In the genomic region with DNA sequence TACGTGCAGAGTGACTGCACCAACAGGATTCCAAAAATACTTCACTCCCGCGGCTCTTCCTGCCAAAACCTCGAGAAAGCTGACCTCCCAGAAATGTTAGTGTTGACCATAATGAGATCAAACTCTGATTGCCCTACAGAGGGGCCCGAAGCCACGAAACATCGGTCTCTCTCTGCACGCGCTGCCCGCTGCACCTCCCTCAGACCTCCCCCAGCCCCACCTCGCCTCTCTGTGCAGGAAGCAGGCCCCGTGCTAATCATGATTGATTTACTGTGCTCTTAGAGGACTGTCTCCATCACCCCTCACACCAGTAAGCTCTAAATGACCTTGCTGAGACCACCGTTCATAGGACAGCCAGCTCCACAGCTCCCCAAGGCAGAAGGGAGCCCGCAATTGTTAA, we compare ENCODE assay signal across 21 cellular contexts.
DNase-seq lines count a peak whose midpoint lies in the region; ATAC-seq and TF ChIP-seq lines count a peak whose summit lies in the region.
"Had no signal": no experiment of that assay in that cellular context is flagged by ENCODE, and none has a peak within 500 bp of the region (broad histone marks: within the 10 kb centered on the region; RNA-seq: fewer than 3 reads in every experiment).

No MANE protein-coding gene starts in this region.

- H3K4me1 Mint-ChIP-seq in osteocyte (ENCODE audit: unreplicated experiment) (no peaks in the 10 kb centered on the region), CD14-positive monocyte (no peaks in the 10 kb centered on the region)

- H3K27me3 Mint-ChIP-seq in osteocyte (ENCODE audit: unreplicated experiment), result no peaks in the 10 kb centered on the region
- peaks cover 2 to 4% (median 2%) of the 10 kb centered on the region in 3 donors for H3K27me3 Mint-ChIP-seq in CD14-positive monocyte (ENCODE audit: low read depth in 3 of 3)

- no peaks in the 10 kb centered on the region for H3K9me3 ChIP-seq in WERI-Rb-1 (ENCODE audit: severe bottlenecking)
- H3K9me3 ChIP-seq: A549, BLaER1 had no signal

- H3K27ac ChIP-seq in WERI-Rb-1, result 0 out of 2 replicates have a peak overlapping the region, but pooled peaks have one; percentile 4
- H3K27ac ChIP-seq: 22Rv1, A549, BLaER1 had no signal

- peak; percentile 56 for DNase-seq in NCI-H748 (lab: John Stamatoyannopoulos, UW; ENCODE audit: unreplicated experiment)
- DNase-seq in NCI-H748 treated with DMSO at 0.1 percent for 48 hours (lab: John Stamatoyannopoulos, UW), result no peak
- DNase-seq in WERI-Rb-1, result peak; percentile 60
- DNase-seq in left kidney (ENCODE audit: low read depth, low spot score), result peak; percentile 28
- peak; percentile 67 for DNase-seq in osteocyte (ENCODE audit: extremely low spot score, unreplicated experiment)
- DNase-seq in NCI-H1092 treated with DMSO at 0.1 percent for 48 hours (lab: John Stamatoyannopoulos, UW), result no peak
- DNase-seq in CD14-positive monocyte (ENCODE audit: low spot score), result no peak
- DNase-seq: Calu3, DMS53, DND-41, EL, GOT3, H7, HFFc6 had no signal

- no peak for TF ChIP-seq CTCF in WERI-Rb-1 (IDR thresholded peaks at IDR 0.05; ENCODE audit: low read depth, low read length)
- TF ChIP-seq CTCF in osteocyte (IDR thresholded peaks at IDR 0.05), result no peak
- no peak for TF ChIP-seq CTCF in CD14-positive monocyte (IDR thresholded peaks at IDR 0.05)

- intact Hi-C loops in CD14-positive monocyte (cut with micrococcal nuclease), result no loop called here

- H3K27me3 ChIP-seq in WERI-Rb-1 (ENCODE audit: insufficient read depth, low read depth, severe bottlenecking), result no peaks in the 10 kb centered on the region
- H3K27me3 ChIP-seq: BLaER1 had no signal

- H3K4me3 Mint-ChIP-seq in osteocyte (ENCODE audit: unreplicated experiment) (no peak overlapping the region), CD14-positive monocyte (no peak overlapping the region)
- H3K4me3 Mint-ChIP-seq: CD8-positive, alpha-beta T cell; HFFc6 had no signal

- H3K27ac Mint-ChIP-seq in osteocyte (ENCODE audit: unreplicated experiment) (no peak overlapping the region), CD14-positive monocyte (no peak overlapping the region)
- H3K27ac Mint-ChIP-seq: CD8-positive, alpha-beta T cell; HFFc6 had no signal

- no peak for ATAC-seq in HG03439 (IDR thresholded peaks at IDR 0.05; ENCODE audit: unreplicated experiment)
- ATAC-seq: A549; CD8-positive, alpha-beta T cell; GM12878; HCT116 had no signal

- H3K36me3 Mint-ChIP-seq in osteocyte (ENCODE audit: unreplicated experiment) (no peaks in the 10 kb centered on the region), CD14-positive monocyte (no peaks in the 10 kb centered on the region)
- H3K36me3 Mint-ChIP-seq: CD8-positive, alpha-beta T cell had no signal

- H3K36me3 ChIP-seq in WERI-Rb-1, result no peaks in the 10 kb centered on the region
- H3K36me3 ChIP-seq: BLaER1 had no signal

- no peak overlapping the region for H3K4me3 ChIP-seq in WERI-Rb-1 (ENCODE audit: low read depth, low read length)
- H3K4me3 ChIP-seq: A549, BLaER1, GM12878 had no signal

- H3K9me3 Mint-ChIP-seq in osteocyte (ENCODE audit: unreplicated experiment) (peaks cover 49% of the 10 kb centered on the region), CD14-positive monocyte (peaks cover 3 to 10% (median 7%) of the 10 kb centered on the region in 7 donors)
- H3K9me3 Mint-ChIP-seq: CD8-positive, alpha-beta T cell had no signal

Comparison
In these comparisons a context has a peak if more than half of its experiments do, and no peak if none do; other contexts are left out.
1. DNase-seq: peak in NCI-H748 (single experiment), WERI-Rb-1 (single experiment), left kidney (single experiment) and osteocyte (single experiment); none in NCI-H748 treated with DMSO at 0.1 percent for 48 hours (single experiment), NCI-H1092 treated with DMSO at 0.1 percent for 48 hours (single experiment) and CD14-positive monocyte (single experiment).